8 cellular contexts compared by ENCODE assay signal in the genomic region with DNA sequence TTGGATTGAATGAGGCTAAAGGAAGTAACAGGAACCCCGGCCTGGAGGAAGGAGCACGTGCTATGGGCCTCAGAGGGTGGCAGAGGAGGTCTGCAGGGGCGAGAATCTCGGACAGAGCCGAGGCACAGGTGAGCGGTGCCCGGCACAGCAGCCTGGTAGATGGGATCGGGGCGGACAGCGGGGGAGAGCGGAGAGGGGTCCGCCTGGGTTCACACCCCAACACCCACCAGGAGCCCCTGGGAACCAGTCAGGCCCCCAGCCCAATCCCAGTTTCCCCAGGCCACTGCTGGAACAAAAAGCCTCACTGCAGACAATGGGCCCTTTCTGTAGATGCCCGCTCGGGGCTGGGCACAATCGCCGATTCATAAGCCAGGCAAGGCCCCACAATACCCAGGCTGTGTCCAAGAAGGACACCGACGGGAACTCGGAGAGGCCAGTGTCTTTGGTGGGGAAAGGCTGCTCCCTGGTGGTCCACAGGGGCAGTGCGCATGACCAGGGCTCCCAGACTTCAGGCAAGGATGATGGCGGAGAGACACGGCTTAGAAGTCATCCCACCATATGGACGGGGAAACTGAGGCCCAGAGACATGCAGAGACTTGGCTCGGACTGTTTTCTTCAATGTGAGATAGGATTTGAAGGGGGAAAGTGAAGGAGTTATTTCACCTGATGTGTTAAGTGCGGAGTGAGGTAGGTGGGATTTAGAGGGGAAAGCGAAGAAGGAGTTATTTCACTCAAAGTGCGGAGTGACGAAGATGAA.
DNase-seq lines count a peak whose midpoint lies in the region; ATAC-seq and TF ChIP-seq lines count a peak whose summit lies in the region.

No MANE protein-coding gene starts in this region.

- no peaks in the 10 kb centered on the region for H3K9me2 ChIP-seq in PC-9 (ENCODE audit: insufficient read depth)

- CTCF ChIA-PET in PC-9 (lab: Charles Lee) = no interaction called here

- H3K9me3 Mint-ChIP-seq in activated T-cell treated with anti-CD3 and anti-CD28 coated beads, Interleukin-2, amount 50 U/mL, for 72 hours = no peaks in the 10 kb centered on the region
- H3K9me3 Mint-ChIP-seq in neural progenitor cell = no peaks in the 10 kb centered on the region

- H2AFZ ChIP-seq in PC-9 (no peak overlapping the region), neural progenitor cell (replicated peaks) (no peak overlapping the region)

- H3K9me3 ChIP-seq in PC-9 (ENCODE audit: insufficient read depth, low read depth) (no peaks in the 10 kb centered on the region), neural progenitor cell (ENCODE audit: low read depth) (no peaks in the 10 kb centered on the region), stomach (no peaks in the 10 kb centered on the region)

- H3K9ac ChIP-seq in neural progenitor cell = no peak overlapping the region

- peak; percentile 36 to 41 for DNase-seq in PC-9
- DNase-seq in activated T-cell treated with anti-CD3 and anti-CD28 coated beads, Interleukin-2, amount 50 U/mL, for 72 hours = peak; percentile 44 to 76
- DNase-seq in fibroblast of pulmonary artery (ENCODE audit: low read depth) = peak; percentile 66
- DNase-seq in neural progenitor cell (ENCODE audit: low spot score) = peak; percentile 81
- DNase-seq in stomach = peak; percentile 73
- DNase-seq in dedifferentiated amniotic fluid mesenchymal stem cell (ENCODE audit: extremely low spot score) = no peak

- peaks cover 5% of the 10 kb centered on the region for H3K4me1 Mint-ChIP-seq in activated T-cell treated with anti-CD3 and anti-CD28 coated beads, Interleukin-2, amount 50 U/mL, for 72 hours (ENCODE audit: low read depth)
- no peaks in the 10 kb centered on the region for H3K4me1 Mint-ChIP-seq in neural progenitor cell

- H3K27me3 ChIP-seq in PC-9 (ENCODE audit: insufficient read depth, low read depth) = peaks cover 23% of the 10 kb centered on the region; the same call in 1 of the 2 replicates
- H3K27me3 ChIP-seq in neural progenitor cell = no peaks in the 10 kb centered on the region
- peaks cover 0 to 62% (median 3%) of the 10 kb centered on the region in 3 donors for H3K27me3 ChIP-seq in stomach

- H3K4me1 ChIP-seq in PC-9 (replicated peaks; ENCODE audit: insufficient read depth) = no peaks in the 10 kb centered on the region
- H3K4me1 ChIP-seq in neural progenitor cell = peaks cover 6% of the 10 kb centered on the region
- H3K4me1 ChIP-seq in stomach = peaks cover 0 to 5% (median 0%) of the 10 kb centered on the region in 4 donors

- no peaks in the 10 kb centered on the region for H4K20me1 ChIP-seq in PC-9 (ENCODE audit: insufficient read depth)
- no peaks in the 10 kb centered on the region for H4K20me1 ChIP-seq in neural progenitor cell (ENCODE audit: low read depth)

- 44 to 60% (median 50%) methylated on average over 23 to 28 of the region's 28 CpGs for WGBS in stomach, 5 donors

- H3K79me2 ChIP-seq in PC-9 (ENCODE audit: low read depth) (no peaks in the 10 kb centered on the region), neural progenitor cell (ENCODE audit: low read depth) (no peaks in the 10 kb centered on the region)

- POLR2A ChIA-PET in PC-9 (lab: Charles Lee; ENCODE audit: unreplicated experiment) = no interaction called here

- H3K4me3 ChIP-seq in PC-9 (no peak overlapping the region), fibroblast of pulmonary artery (replicated peaks; ENCODE audit: low read depth, low read length) (no peak overlapping the region), neural progenitor cell (no peak overlapping the region), stomach (no peak overlapping the region)

- TF ChIP-seq POLR2A in stomach (IDR thresholded peaks at IDR 0.05) = no peak

- no peak overlapping the region for H3K27ac ChIP-seq in PC-9
- no peak overlapping the region for H3K27ac ChIP-seq in neural progenitor cell
- no peak overlapping the region for H3K27ac ChIP-seq in stomach

- peak; percentile 57 for ATAC-seq in HG03442 (IDR thresholded peaks at IDR 0.05; ENCODE audit: unreplicated experiment)
- peak; percentile 59 to 65 for ATAC-seq in activated T-cell treated with anti-CD3 and anti-CD28 coated beads, Interleukin-2, amount 50 U/mL, for 72 hours (replicated peaks in 1 of 2)

- H3K4me2 ChIP-seq in PC-9 (no peak overlapping the region), neural progenitor cell (no peak overlapping the region)

- H3K36me3 ChIP-seq in PC-9 (ENCODE audit: low read depth) (no peaks in the 10 kb centered on the region), neural progenitor cell (no peaks in the 10 kb centered on the region), stomach (no peaks in the 10 kb centered on the region)

- H3K27ac Mint-ChIP-seq in activated T-cell treated with anti-CD3 and anti-CD28 coated beads, Interleukin-2, amount 50 U/mL, for 72 hours = no peak overlapping the region
- H3K27ac Mint-ChIP-seq in neural progenitor cell = no peak overlapping the region

- TF ChIP-seq EP300 in stomach (IDR thresholded peaks at IDR 0.05) = no peak

- H3K4me3 Mint-ChIP-seq in activated T-cell treated with anti-CD3 and anti-CD28 coated beads, Interleukin-2, amount 50 U/mL, for 72 hours = no peak overlapping the region
- no peak overlapping the region for H3K4me3 Mint-ChIP-seq in neural progenitor cell

- no peaks in the 10 kb centered on the region for H3K36me3 Mint-ChIP-seq in activated T-cell treated with anti-CD3 and anti-CD28 coated beads, Interleukin-2, amount 50 U/mL, for 72 hours (ENCODE audit: insufficient read depth in 2 of 2)
- H3K36me3 Mint-ChIP-seq in neural progenitor cell = no peaks in the 10 kb centered on the region

- intact Hi-C loops in PC-9 (cut with micrococcal nuclease; ENCODE audit: unreplicated experiment) = loop anchor here (1.0 to 5.0 kb wide), 3 partner anchors 426 to 912 kb away; no protein-coding TSS in a partner anchor
- intact Hi-C loops in stomach (cut with DNase I; ENCODE audit: low total_unique reads) = no loop called here

- TF ChIP-seq CTCF in GM12872 (IDR thresholded peaks at IDR 0.05; ENCODE audit: insufficient read depth, low read depth, low read length) = peak; percentile 94
- TF ChIP-seq CTCF in PC-9 (conservative IDR thresholded peaks at IDR 0.05) = peak; percentile 90
- peak; percentile 98 for TF ChIP-seq CTCF in fibroblast of pulmonary artery (IDR thresholded peaks at IDR 0.05; ENCODE audit: low read length, missing control alignments)
- TF ChIP-seq CTCF in neural progenitor cell (IDR thresholded peaks at IDR 0.05) = peak; percentile 99
- peak in 6 of 7 experiments; percentile 71 to 99 (median 96) for TF ChIP-seq CTCF in stomach (IDR thresholded peaks at IDR 0.05)

- H3F3A ChIP-seq in PC-9 (ENCODE audit: insufficient read depth, low read depth) (no peaks in the 10 kb centered on the region), neural progenitor cell (ENCODE audit: low read depth) (no peaks in the 10 kb centered on the region)

- peaks cover 18% of the 10 kb centered on the region for H3K27me3 Mint-ChIP-seq in activated T-cell treated with anti-CD3 and anti-CD28 coated beads, Interleukin-2, amount 50 U/mL, for 72 hours (ENCODE audit: low read depth)
- H3K27me3 Mint-ChIP-seq in neural progenitor cell (ENCODE audit: insufficient read depth, low read depth) = peaks cover 10% of the 10 kb centered on the region

- BruUV-seq in PC-9 (replicated peaks; lab: Mats Ljungman, UMichigan) = no TSS peak
